Comparison of ENCODE assay signal across 8 cellular contexts in genomic region chr11:123653997-123654565, GRCh38. TPM values are rescaled to one million over a fixed set of nuclear protein-coding genes. Genes with fewer than 3 reads are reported as not detected.
A peak's percentile ranks its signal among the peaks of the same experiment; 100 is the strongest.
DNase-seq lines count a peak whose midpoint lies in the region; TF ChIP-seq lines count a peak whose summit lies in the region.

No MANE protein-coding gene starts in this region.

- TF ChIP-seq CTCF in BE2C (IDR thresholded peaks at IDR 0.05; ENCODE audit: low read depth, low read length) (no peak), RWPE1 (conservative IDR thresholded peaks at IDR 0.05; ENCODE audit: low read depth) (no peak), breast epithelium (IDR thresholded peaks at IDR 0.05) (no peak)

- H3K36me3 ChIP-seq in BE2C, result no peaks in the 10 kb centered on the region; the same call in 1 of the 2 replicates
- H3K36me3 ChIP-seq in GM23248 (ENCODE audit: low read depth), result no peaks in the 10 kb centered on the region
- no peaks in the 10 kb centered on the region for H3K36me3 ChIP-seq in breast epithelium

- in situ Hi-C loops in GM23248 (cut with MboI), result no loop called here

- H3K4me3 ChIP-seq in BE2C (ENCODE audit: low read depth, low read length) (peak overlapping the region; percentile 61), GM23248 (peak overlapping the region; percentile 64), breast epithelium (peak overlapping the region; percentile 40 to 76 (median 62))

- WGBS in GM23248 (ENCODE audit: low coverage in 1 of 2, low lambda C conversion rate in 2 of 2, missing lambda C conversion rate in 2 of 2), 2 experiments, result 1 to 2% methylated on average over 18 to 53 of the region's 55 CpGs

- no peak for TF ChIP-seq POLR2A in breast epithelium (IDR thresholded peaks at IDR 0.05)

- H3K27me3 ChIP-seq in BE2C, result no peaks in the 10 kb centered on the region
- peaks cover 23% of the 10 kb centered on the region for H3K27me3 ChIP-seq in GM23248 (replicated peaks; ENCODE audit: insufficient read depth)
- H3K27me3 ChIP-seq in breast epithelium, result peaks cover 0 to 6% of the 10 kb centered on the region in 2 donors

- H3K9me2 ChIP-seq in GM23248 (ENCODE audit: insufficient read depth), result no peaks in the 10 kb centered on the region

- peak overlapping the region; percentile 43 for H3K4me2 ChIP-seq in GM23248 (ENCODE audit: unreplicated experiment)

- POLR2A ChIA-PET in RWPE1 (lab: Yijun Ruan, JAX; ENCODE audit: low non-redundant PET), result no interaction called here

- CTCF ChIA-PET in RWPE1 (lab: Yijun Ruan, JAX), result interaction anchor here (0.6 to 1.3 kb wide), 6 partner anchors 13 to 1184 kb away, joined by 3 to 8 read pairs (median 4); no protein-coding TSS in a partner anchor

- intact Hi-C loops in breast epithelium (cut with DNase I; ENCODE audit: low total_unique reads), result loop anchor here (10.0 kb wide), 1 partner anchor 1009 kb away; no protein-coding TSS in a partner anchor

- H3K27ac ChIP-seq in GM23248, result no peak overlapping the region
- H3K27ac ChIP-seq in RWPE1, result peak overlapping the region; percentile 20; the same call in 1 of the 2 replicates
- H3K27ac ChIP-seq in breast epithelium, result peak overlapping the region; percentile 66 to 74

- H3F3A ChIP-seq in GM23248 (ENCODE audit: insufficient read depth), result no peaks in the 10 kb centered on the region

- no peaks in the 10 kb centered on the region for H3K79me2 ChIP-seq in GM23248 (ENCODE audit: insufficient read depth)

- no peaks in the 10 kb centered on the region for H4K20me1 ChIP-seq in GM23248 (ENCODE audit: insufficient read depth)

- H2AFZ ChIP-seq in GM23248, result peak overlapping the region; percentile 55

- H3K9ac ChIP-seq in GM23248, result no peak overlapping the region

- no peaks in the 10 kb centered on the region for H3K9me3 ChIP-seq in BE2C
- H3K9me3 ChIP-seq in GM23248 (ENCODE audit: low read depth), result no peaks in the 10 kb centered on the region
- no peaks in the 10 kb centered on the region for H3K9me3 ChIP-seq in breast epithelium

- H3K4me1 ChIP-seq in BE2C (peaks cover 13% of the 10 kb centered on the region), GM23248 (ENCODE audit: insufficient read depth) (no peaks in the 10 kb centered on the region), breast epithelium (no peaks in the 10 kb centered on the region)

- DNase-seq in BE2C, result no peak
- DNase-seq in GM23248, result peak; percentile 68
- DNase-seq in RWPE1 (ENCODE audit: low spot score), result peak; percentile 58
- peak; percentile 24 to 56 for DNase-seq in breast epithelium (ENCODE audit: low spot score in 2 of 2)
- DNase-seq in iris pigment epithelial cell (ENCODE audit: low read depth), result peak; percentile 63
- DNase-seq in stimulated activated CD4-positive, alpha-beta T cell treated with anti-CD3 and anti-CD28 coated beads, Interleukin-12 subunit alpha, Interleukin-12 subunit beta, amount 100 ng/mL, for 4 hours, result peak; percentile 20
- no peak for DNase-seq in pons (ENCODE audit: low spot score)
- DNase-seq in GF-D8 (lab: John Stamatoyannopoulos, UW), result no peak

RNA-seq across cellular contexts. Expression of gene SCN3B, which starts 0.3 kb away (rescaled TPM):
- polyA plus RNA-seq in BE2C (2012; ENCODE audit: insufficient read depth, insufficient read length, low read depth), result 50.3 TPM
- not detected in 2 replicates for total RNA-seq in GM23248 (2014; rRNA removed; shearing (Covaris generic))
- 0.09 and 0.33 TPM in 2 replicates for polyA plus RNA-seq in GM23248 (2016; fragmentation: Nextera tagmentation; extraction: Ambion mirVana)
- total RNA-seq in breast epithelium, result 1 to 10 TPM; 1.9 to 2.6 (median 1.9) TPM

Comparison
In these comparisons a context has a peak if more than half of its experiments do, and no peak if none do; other contexts are left out.
1. DNase-seq: peak in GM23248 (single experiment), RWPE1 (single experiment), breast epithelium (2 of 2), iris pigment epithelial cell (single experiment) and stimulated activated CD4-positive, alpha-beta T cell treated with anti-CD3 and anti-CD28 coated beads, Interleukin-12 subunit alpha, Interleukin-12 subunit beta, amount 100 ng/mL, for 4 hours (single experiment); none in BE2C (single experiment), pons (single experiment) and GF-D8 (single experiment).
2. Peak in every context shown above with its lines, with median percentiles within 50 percentile points of each other: H3K4me3 ChIP-seq.